In the genomic region with DNA sequence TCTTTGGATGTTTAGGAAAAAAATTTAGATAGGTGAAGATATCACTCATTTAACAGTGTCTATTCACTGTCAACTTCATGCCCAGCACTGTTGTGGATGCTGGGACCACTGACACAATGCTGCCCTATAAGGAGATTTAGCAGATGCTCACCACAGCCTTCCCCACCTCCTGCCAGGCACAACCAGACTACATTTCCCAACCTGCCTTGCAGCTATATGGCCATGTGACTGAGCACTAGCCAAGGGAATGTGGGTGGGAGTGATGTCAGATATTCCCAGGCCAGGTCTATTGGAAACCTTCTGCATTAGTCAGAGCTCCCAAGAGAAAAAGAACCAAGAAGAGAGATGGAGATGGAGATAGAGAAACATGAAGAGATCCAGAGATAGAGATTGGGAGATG, we compare ENCODE assay signal across 13 cellular contexts.
DNase-seq lines count a peak whose midpoint lies in the region; TF ChIP-seq lines count a peak whose summit lies in the region.
"Had no signal": no experiment of that assay in that cellular context is flagged by ENCODE, and none has a peak within 500 bp of the region (broad histone marks: within the 10 kb centered on the region; RNA-seq: fewer than 3 reads in every experiment).

No MANE protein-coding gene starts in this region.

- H4K8ac ChIP-seq in mesendoderm (ENCODE audit: low read depth, low read length), result no peak overlapping the region

- no peak overlapping the region for H2AK5ac ChIP-seq in mesendoderm (ENCODE audit: low read length)

- no peaks in the 10 kb centered on the region for H3K36me3 ChIP-seq in MG63
- H3K36me3 ChIP-seq in brain microvascular endothelial cell (replicated peaks), result no peaks in the 10 kb centered on the region
- H3K36me3 ChIP-seq in mesendoderm (ENCODE audit: control insufficient read depth, insufficient read depth, low read length), result no peaks in the 10 kb centered on the region

- no peak overlapping the region for H4K5ac ChIP-seq in mesendoderm (ENCODE audit: low read length)

- H3K79me2 ChIP-seq in mesendoderm (ENCODE audit: control insufficient read depth, insufficient read depth, low read length), result no peaks in the 10 kb centered on the region

- TF ChIP-seq CTCF in brain microvascular endothelial cell (IDR thresholded peaks at IDR 0.05; ENCODE audit: low read depth, low read length, missing control alignments), result no peak

- DNase-seq in ELR (ENCODE audit: low read depth) (peak; percentile 80), MG63 (peak; percentile 75), brain microvascular endothelial cell (peak; percentile 92), mesendoderm (peak; percentile 85), dedifferentiated amniotic fluid mesenchymal stem cell (ENCODE audit: extremely low spot score) (no peak), NCI-H2171 (lab: John Stamatoyannopoulos, UW) (no peak)
- DNase-seq in stimulated activated CD4-positive, alpha-beta T cell treated with anti-CD3 and anti-CD28 coated beads, Interleukin-15, amount 100 ng/mL, for 24 hours, result no peak
- DNase-seq: activated T-cell treated with anti-CD3 and anti-CD28 coated beads for 4 hours; effector CD8-positive, alpha-beta T cell; hippocampal formation; NCI-H1092 treated with DMSO at 0.1 percent for 48 hours; NCI-H524 treated with DMSO at 0.1 percent for 48 hours; stimulated activated naive CD8-positive, alpha-beta T cell treated with anti-CD3 and anti-CD28 coated beads, Interleukin-15, amount 100 ng/mL, for 72 hours had no signal

- no peak overlapping the region for H2BK15ac ChIP-seq in mesendoderm (replicated peaks; ENCODE audit: low read depth)

- no peak overlapping the region for H3K4me2 ChIP-seq in mesendoderm (ENCODE audit: low read length)

- no peak overlapping the region for H3K18ac ChIP-seq in mesendoderm (ENCODE audit: low read length)

- in situ Hi-C loops in brain microvascular endothelial cell (cut with HindIII; ENCODE audit: low pct_ligation_motif_present, low sequenced_read_pairs), result no loop called here

- H2BK120ac ChIP-seq in mesendoderm (ENCODE audit: low read depth, low read length), result no peak overlapping the region

- H3K4me3 ChIP-seq in MG63 (no peak overlapping the region), brain microvascular endothelial cell (ENCODE audit: low read depth, low read length) (no peak overlapping the region), mesendoderm (ENCODE audit: low read length) (no peak overlapping the region)

- no peaks in the 10 kb centered on the region for H3K79me1 ChIP-seq in mesendoderm (ENCODE audit: low read length)

- H3K27ac ChIP-seq in brain microvascular endothelial cell, result no peak overlapping the region
- H3K27ac ChIP-seq in mesendoderm (ENCODE audit: low read depth, low read length), result no peak overlapping the region

- peaks cover 8% of the 10 kb centered on the region for H3K4me1 ChIP-seq in mesendoderm (ENCODE audit: control insufficient read depth, low read depth, low read length)

- H3K9me3 ChIP-seq in MG63, result peaks cover 3% of the 10 kb centered on the region; the same call in 1 of the 2 replicates

- no peak overlapping the region for H3K23ac ChIP-seq in mesendoderm (ENCODE audit: low read length)

- no peak overlapping the region for H3K4ac ChIP-seq in mesendoderm (ENCODE audit: low read depth, low read length)

- H3K27me3 ChIP-seq in MG63 (no peaks in the 10 kb centered on the region), brain microvascular endothelial cell (replicated peaks) (no peaks in the 10 kb centered on the region), mesendoderm (ENCODE audit: insufficient read depth, low read length, poor library complexity) (no peaks in the 10 kb centered on the region)

- H2BK5ac ChIP-seq in mesendoderm (ENCODE audit: low read length), result no peak overlapping the region

- no peak overlapping the region for H3K56ac ChIP-seq in mesendoderm (ENCODE audit: low read length)

- no peak overlapping the region for H3K9ac ChIP-seq in mesendoderm (ENCODE audit: low read length)

Comparison
In these comparisons a context has a peak if more than half of its experiments do, and no peak if none do; other contexts are left out.
1. DNase-seq: peak in ELR (single experiment), MG63 (single experiment), brain microvascular endothelial cell (single experiment) and mesendoderm (single experiment); none in dedifferentiated amniotic fluid mesenchymal stem cell (single experiment), NCI-H2171 (single experiment) and stimulated activated CD4-positive, alpha-beta T cell treated with anti-CD3 and anti-CD28 coated beads, Interleukin-15, amount 100 ng/mL, for 24 hours (single experiment).